In genomic region chr6:137494281-137494966, GRCh38 we compare ENCODE assay signal across 12 cellular contexts. TPM values are rescaled to one million over a fixed set of nuclear protein-coding genes. Genes with fewer than 3 reads are reported as not detected.
DNase-seq lines count a peak whose midpoint lies in the region; ATAC-seq, FAIRE-seq and TF ChIP-seq lines count a peak whose summit lies in the region.
"Had no signal": no experiment of that assay in that cellular context is flagged by ENCODE, and none has a peak within 500 bp of the region (broad histone marks: within the 10 kb centered on the region; RNA-seq: fewer than 3 reads in every experiment).

TSS of gene OLIG3 (minus strand) at chr6:137494394. CDS start at chr6:137494170, 224 bp downstream.

- TF ChIP-seq POLR2A in H54 (IDR thresholded peaks at IDR 0.05; ENCODE audit: low read depth, low read length), result no peak

- no peak within 1 kb of the TSS for H2BK120ac ChIP-seq in trophoblast cell (ENCODE audit: insufficient read depth, low read length, poor library complexity)

- H2BK5ac ChIP-seq in trophoblast cell (ENCODE audit: low read depth, low read length, poor library complexity), result no peak within 1 kb of the TSS

- no peak within 1 kb of the TSS for H3K4ac ChIP-seq in trophoblast cell (ENCODE audit: low read depth, low read length)

- CTCF ChIA-PET in T-cell (lab: Charles Lee), result no interaction called here

- peak within 1 kb of the TSS; percentile 41 to 60 (median 47) for H3K4me3 Mint-ChIP-seq in T-cell

- H3K4me1 Mint-ChIP-seq in T-cell, result peaks cover 53 to 65% (median 60%) of the 10 kb centered on the region in 3 donors

- H4K20me1 ChIP-seq in osteoblast (ENCODE audit: insufficient read depth, low read length), result no peaks in the 10 kb centered on the region

- no peak for TF ChIP-seq CTCF in osteoblast (IDR thresholded peaks at IDR 0.05; ENCODE audit: extremely low read depth, low read depth, low read length)

- no peak within 1 kb of the TSS for H4K12ac ChIP-seq in trophoblast cell (ENCODE audit: low read depth, low read length)

- H3K79me1 ChIP-seq in trophoblast cell (ENCODE audit: low read length), result no peaks in the 10 kb centered on the region

- H3K4me2 ChIP-seq in trophoblast cell (ENCODE audit: low read length), result peak within 1 kb of the TSS; percentile 32
- no peak within 1 kb of the TSS for H3K4me2 ChIP-seq in osteoblast (ENCODE audit: insufficient read depth, low read length)

- no peak within 1 kb of the TSS for H2AK5ac ChIP-seq in trophoblast cell (ENCODE audit: low read length)

- H3K9me3 ChIP-seq in trophoblast cell (ENCODE audit: insufficient read depth, low read depth, low read length) (peaks cover 12% of the 10 kb centered on the region), osteoblast (ENCODE audit: low read depth, low read length) (no peaks in the 10 kb centered on the region)
- H3K9me3 ChIP-seq: uterus had no signal

- H3K27me3 ChIP-seq in trophoblast cell (ENCODE audit: insufficient read depth, low read length) (peaks cover 90% of the 10 kb centered on the region), osteoblast (ENCODE audit: insufficient read depth, low read length) (peaks cover 99% of the 10 kb centered on the region)

- H4K8ac ChIP-seq in trophoblast cell (ENCODE audit: low read depth, low read length), result no peak within 1 kb of the TSS

- peak within 1 kb of the TSS in 1 of 2 donors; percentile 61 for H3K27ac Mint-ChIP-seq in T-cell

- peak in 1 of 4 experiments; percentile 62 for ATAC-seq in T-cell (replicated peaks in 1 of 4)
- ATAC-seq in GM18517 (IDR thresholded peaks at IDR 0.05; ENCODE audit: unreplicated experiment), result no peak

- H3K9ac ChIP-seq in trophoblast cell (ENCODE audit: low read length), result no peak within 1 kb of the TSS

- DNase-seq in Daoy (ENCODE audit: low read depth), result peak; percentile 25
- peak in 2 of 34 experiments; percentile 9 to 28 for DNase-seq in T-cell
- DNase-seq in ecto neural progenitor cell (ENCODE audit: low spot score), result peak; percentile 59
- no peak for DNase-seq in trophoblast cell
- no peak for DNase-seq in H54 (ENCODE audit: insufficient read length, low spot score)
- no peak for DNase-seq in hypothalamus (lab: John Stamatoyannopoulos, UW)
- DNase-seq in osteoblast (ENCODE audit: insufficient read length, low spot score, missing footprints), result no peak
- DNase-seq: uterus had no signal

- H3K27ac ChIP-seq in trophoblast cell (ENCODE audit: low read depth, low read length) (no peak within 1 kb of the TSS), osteoblast (ENCODE audit: low read depth, low read length) (no peak within 1 kb of the TSS)
- H3K27ac ChIP-seq: uterus had no signal

- H3K18ac ChIP-seq in trophoblast cell (ENCODE audit: low read length), result no peak within 1 kb of the TSS

- H3K4me1 ChIP-seq in trophoblast cell (ENCODE audit: control insufficient read depth in 1 of 2, insufficient read depth in 2 of 2, low read length in 2 of 2) (peaks cover 18 to 25% of the 10 kb centered on the region in 2 experiments), osteoblast (ENCODE audit: insufficient read depth, low read length) (no peaks in the 10 kb centered on the region)
- H3K4me1 ChIP-seq: uterus had no signal

- H3K9me3 Mint-ChIP-seq in T-cell, result no peaks in the 10 kb centered on the region

- WGBS in trophoblast cell (ENCODE audit: extremely low coverage, insufficient coverage, insufficient read length), result no CpG with 5 or more reads among the region's 23 CpGs

- no peak within 1 kb of the TSS for H3K4me3 ChIP-seq in trophoblast cell (ENCODE audit: low read depth, low read length)
- no peak within 1 kb of the TSS for H3K4me3 ChIP-seq in osteoblast (ENCODE audit: insufficient read depth, low read length)
- H3K4me3 ChIP-seq: uterus had no signal

- H2BK12ac ChIP-seq in trophoblast cell (ENCODE audit: low read length), result no peak within 1 kb of the TSS

- H4K91ac ChIP-seq in trophoblast cell (ENCODE audit: low read depth, low read length), result no peak within 1 kb of the TSS

- peak within 1 kb of the TSS; percentile 83 for H3K23ac ChIP-seq in trophoblast cell (ENCODE audit: low read length)

- POLR2A ChIA-PET in T-cell (lab: Charles Lee), result interaction anchor here in 1 of 2 donors (0.5 kb wide), 1 partner anchor 96 kb away, joined by 9 read pairs; no protein-coding TSS in a partner anchor

- H2AFZ ChIP-seq in trophoblast cell (ENCODE audit: insufficient read depth, low read length, poor library complexity) (peak within 1 kb of the TSS; percentile 37), osteoblast (ENCODE audit: low read length) (no peak within 1 kb of the TSS)

- no peak within 1 kb of the TSS for H3K14ac ChIP-seq in trophoblast cell (ENCODE audit: low read length)

- peaks cover 87 to 94% of the 10 kb centered on the region in 2 donors for H3K27me3 Mint-ChIP-seq in T-cell

- FAIRE-seq in H54 (lab: Jason Lieb, UNC), result no peak
- FAIRE-seq: colon, D721Med had no signal

- H3K36me3 ChIP-seq in trophoblast cell (ENCODE audit: control insufficient read depth in 1 of 2, insufficient read depth in 2 of 2, low read length in 2 of 2) (no peaks in the 10 kb centered on the region), osteoblast (ENCODE audit: insufficient read depth, low read length) (no peaks in the 10 kb centered on the region)
- H3K36me3 ChIP-seq: uterus had no signal

- peaks cover 2% of the 10 kb centered on the region for H3K36me3 Mint-ChIP-seq in T-cell

- H3K79me2 ChIP-seq in trophoblast cell (ENCODE audit: control insufficient read depth, insufficient read depth, low read length, poor library complexity), result no peaks in the 10 kb centered on the region
- H3K79me2 ChIP-seq in osteoblast (ENCODE audit: insufficient read depth, low read length), result no peaks in the 10 kb centered on the region

RNA-seq across cellular contexts. Expression of gene OLIG3, which starts in this region (rescaled TPM):
- total RNA-seq in Daoy (2014; rRNA removed; shearing (Covaris generic)), result not detected in 2 replicates
- total RNA-seq in T-cell, result not detected
- 0.03 TPM in 1 of 2 replicates, not detected in the other for polyA plus RNA-seq in trophoblast cell (2013)
- total RNA-seq in osteoblast, result not detected in 2 replicates
- total RNA-seq: RPMI7951, uterus had no signal

Comparison
In these comparisons a context has a peak if more than half of its experiments do, and no peak if none do; other contexts are left out.
1. Peak in DNase-seq in Daoy; RNA of the gene not detected or under 1 TPM.